In the genomic region with DNA sequence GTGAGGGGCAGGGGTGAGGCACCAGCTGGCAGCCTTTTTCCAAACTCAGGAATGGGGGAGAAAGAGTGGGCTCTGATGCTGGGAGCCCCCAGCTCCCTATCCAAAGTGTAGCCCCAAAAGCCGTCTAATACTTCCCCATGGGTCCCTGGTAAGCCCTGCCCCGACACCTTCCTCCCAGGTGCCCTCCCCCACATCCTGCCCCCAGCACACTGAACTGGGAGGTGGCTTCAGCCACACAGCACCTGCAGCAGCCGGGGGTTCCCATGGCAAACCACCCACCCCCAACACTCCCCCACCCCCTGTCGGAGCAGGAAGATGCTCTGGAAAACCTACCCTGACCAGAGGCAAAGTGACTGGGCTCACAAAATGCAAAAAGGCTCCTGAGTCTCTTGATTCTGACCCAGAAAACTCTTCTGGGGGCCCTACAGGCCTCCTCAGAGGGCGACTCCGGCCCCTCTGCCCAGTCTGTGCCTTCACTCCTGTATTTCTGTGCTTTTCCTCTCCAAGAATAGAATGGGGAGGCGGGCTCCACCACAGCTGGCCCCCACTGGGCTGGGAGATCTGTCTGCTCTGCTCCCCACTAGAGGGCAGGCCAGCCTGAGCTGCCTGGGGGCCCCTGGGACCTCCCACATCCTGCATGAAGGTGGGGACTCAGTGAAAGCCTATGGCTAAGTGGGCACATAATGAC, we compare ENCODE assay signal across 8 cellular contexts.
DNase-seq lines count a peak whose midpoint lies in the region; ATAC-seq, FAIRE-seq and TF ChIP-seq lines count a peak whose summit lies in the region.

No MANE protein-coding gene starts in this region.

- H3K4me3 Mint-ChIP-seq in activated T-cell treated with anti-CD3 and anti-CD28 coated beads, Interleukin-2, amount 50 U/mL, for 24 hours: no peak overlapping the region

- no peak overlapping the region for H3K4me3 ChIP-seq in A673 (ENCODE audit: low read depth, low read length, poor library complexity, severe bottlenecking)
- no peak overlapping the region for H3K4me3 ChIP-seq in Jurkat, Clone E6-1 (ENCODE audit: low read length)

- FAIRE-seq in GM19239 (lab: Jason Lieb, UNC): peak; percentile 44

- BruUV-seq in A673 (replicated peaks; lab: Mats Ljungman, UMichigan): no TSS peak

- H3K27me3 Mint-ChIP-seq in activated T-cell treated with anti-CD3 and anti-CD28 coated beads, Interleukin-2, amount 50 U/mL, for 24 hours: no peaks in the 10 kb centered on the region

- POLR2A ChIA-PET in A673 (lab: Charles Lee; ENCODE audit: low non-redundant PET): no interaction called here

- H3K27ac Mint-ChIP-seq in activated T-cell treated with anti-CD3 and anti-CD28 coated beads, Interleukin-2, amount 50 U/mL, for 24 hours: peak overlapping the region; percentile 60

- intact Hi-C loops in A673 (cut with micrococcal nuclease; ENCODE audit: unreplicated experiment): no loop called here
- intact Hi-C loops in Right ventricle myocardium superior (cut with DNase I): no loop called here

- peaks cover 36% of the 10 kb centered on the region for H3K4me1 Mint-ChIP-seq in activated T-cell treated with anti-CD3 and anti-CD28 coated beads, Interleukin-2, amount 50 U/mL, for 24 hours (ENCODE audit: low read depth)

- H3K27ac ChIP-seq in A673 (ENCODE audit: low read depth, low read length, poor library complexity, severe bottlenecking): no peak overlapping the region

- no peaks in the 10 kb centered on the region for H3K9me3 ChIP-seq in A673 (ENCODE audit: low read depth, low read length, poor library complexity, severe bottlenecking)

- H3K36me3 ChIP-seq in A673 (ENCODE audit: insufficient read depth, low read length, poor library complexity, severe bottlenecking): no peaks in the 10 kb centered on the region

- H3K27me3 ChIP-seq in A673 (replicated peaks; ENCODE audit: insufficient read depth, low read depth, low read length, poor library complexity): no peaks in the 10 kb centered on the region

- H3K4me1 ChIP-seq in A673 (ENCODE audit: insufficient read depth, low read length, poor library complexity, severe bottlenecking): no peaks in the 10 kb centered on the region

- H3K9me3 Mint-ChIP-seq in activated T-cell treated with anti-CD3 and anti-CD28 coated beads, Interleukin-2, amount 50 U/mL, for 24 hours: no peaks in the 10 kb centered on the region

- peak; percentile 24 for ATAC-seq in Right ventricle myocardium superior (ENCODE audit: poor library complexity)

- peak; percentile 19 for DNase-seq in A673 (ENCODE audit: low spot score)
- peak; percentile 85 for DNase-seq in GM19239 (ENCODE audit: insufficient read length, low spot score)
- DNase-seq in Jurkat, Clone E6-1 (ENCODE audit: low read depth, low spot score): peak; percentile 51
- peak; percentile 57 for DNase-seq in activated T-cell treated with anti-CD3 and anti-CD28 coated beads, Interleukin-2, amount 50 U/mL, for 24 hours
- no peak for DNase-seq in Right ventricle myocardium superior
- peak; percentile 10 to 12 for DNase-seq in stimulated activated CD4-positive, alpha-beta T cell treated with anti-CD3 and anti-CD28 coated beads, Interleukin-4, amount 100 ng/mL, for 4 hours
- no peak for DNase-seq in A172 (ENCODE audit: low spot score)
- no peak for DNase-seq in epidermal melanocyte (ENCODE audit: insufficient read length, low spot score)

- peaks cover 5% of the 10 kb centered on the region for H3K36me3 Mint-ChIP-seq in activated T-cell treated with anti-CD3 and anti-CD28 coated beads, Interleukin-2, amount 50 U/mL, for 24 hours (ENCODE audit: low read depth)

- CTCF ChIA-PET in A673 (lab: Charles Lee): interaction anchor here (0.6 to 1.6 kb wide), 2 partner anchors 79 to 80 kb away, joined by 3 read pairs; no protein-coding TSS in a partner anchor

- peak; percentile 66 for TF ChIP-seq CTCF in A673 (conservative IDR thresholded peaks at IDR 0.05; ENCODE audit: low read depth, low read length)

Comparison
In these comparisons a context has a peak if more than half of its experiments do, and no peak if none do; other contexts are left out.
1. DNase-seq: peak in A673 (single experiment), GM19239 (single experiment), Jurkat, Clone E6-1 (single experiment), activated T-cell treated with anti-CD3 and anti-CD28 coated beads, Interleukin-2, amount 50 U/mL, for 24 hours (single experiment) and stimulated activated CD4-positive, alpha-beta T cell treated with anti-CD3 and anti-CD28 coated beads, Interleukin-4, amount 100 ng/mL, for 4 hours (2 of 2); none in Right ventricle myocardium superior (single experiment), A172 (single experiment) and epidermal melanocyte (single experiment).